Comparison of ENCODE assay signal across 16 cellular contexts in the genomic region with DNA sequence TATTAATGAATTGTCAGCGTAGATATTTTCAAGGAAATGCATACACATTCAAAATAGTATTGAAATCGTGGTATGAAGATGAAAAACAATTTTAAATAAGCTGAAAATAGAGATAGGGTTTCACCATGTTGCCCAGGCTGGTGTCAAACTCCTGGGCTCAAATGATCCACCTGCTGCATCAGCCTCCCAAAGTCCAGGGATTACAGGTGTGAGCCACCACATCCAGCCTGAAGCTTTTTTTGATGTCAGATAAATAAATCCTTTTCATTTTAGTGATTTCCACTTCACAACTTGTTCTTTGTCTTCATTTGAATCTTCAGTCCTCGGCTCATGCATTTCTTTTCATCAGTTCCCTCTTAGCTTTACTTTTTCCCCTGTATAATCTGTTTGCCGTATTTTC. TPM values are rescaled to one million over a fixed set of nuclear protein-coding genes. Genes with fewer than 3 reads are reported as not detected.
A peak's percentile ranks its signal among the peaks of the same experiment; 100 is the strongest.
DNase-seq lines count a peak whose midpoint lies in the region; ATAC-seq and TF ChIP-seq lines count a peak whose summit lies in the region.
"Had no signal": no experiment of that assay in that cellular context is flagged by ENCODE, and none has a peak within 500 bp of the region (broad histone marks: within the 10 kb centered on the region; RNA-seq: fewer than 3 reads in every experiment).

No MANE protein-coding gene starts in this region.

- H3K27ac Mint-ChIP-seq in activated naive CD4-positive, alpha-beta T cell treated with anti-CD3 and anti-CD28 coated beads, Interleukin-2, amount 50 U/mL, for 24 hours: no peak overlapping the region
- no peak overlapping the region for H3K27ac Mint-ChIP-seq in activated naive CD4-positive, alpha-beta T cell treated with anti-CD3 and anti-CD28 coated beads, Interleukin-2, amount 10 ng/mL, durations not matched to agents 7 days and 5 days
- no peak overlapping the region for H3K27ac Mint-ChIP-seq in activated CD8-positive, alpha-beta T cell treated with anti-CD3 and anti-CD28 coated beads for 36 hours
- H3K27ac Mint-ChIP-seq in memory B cell: peak overlapping the region; percentile 14

- no peak for TF ChIP-seq CTCF in activated CD8-positive, alpha-beta T cell treated with anti-CD3 and anti-CD28 coated beads for 36 hours (IDR thresholded peaks at IDR 0.05)
- TF ChIP-seq CTCF in upper lobe of right lung (IDR thresholded peaks at IDR 0.05): no peak

- H3K9me3 ChIP-seq in upper lobe of right lung: no peaks in the 10 kb centered on the region
- H3K9me3 ChIP-seq: heart left ventricle, MG63 had no signal

- H3K4me1 Mint-ChIP-seq in activated naive CD4-positive, alpha-beta T cell treated with anti-CD3 and anti-CD28 coated beads, Interleukin-2, amount 50 U/mL, for 24 hours: peaks cover 66% of the 10 kb centered on the region
- H3K4me1 Mint-ChIP-seq in activated naive CD4-positive, alpha-beta T cell treated with anti-CD3 and anti-CD28 coated beads, Interleukin-2, amount 10 ng/mL, durations not matched to agents 7 days and 5 days: peaks cover 55% of the 10 kb centered on the region
- H3K4me1 Mint-ChIP-seq in activated CD8-positive, alpha-beta T cell treated with anti-CD3 and anti-CD28 coated beads for 36 hours (ENCODE audit: low read depth): peaks cover 55% of the 10 kb centered on the region
- H3K4me1 Mint-ChIP-seq in memory B cell: peaks cover 33% of the 10 kb centered on the region

- peaks cover 43% of the 10 kb centered on the region for H3K4me1 ChIP-seq in upper lobe of right lung

- no peaks in the 10 kb centered on the region for H3K27me3 Mint-ChIP-seq in activated naive CD4-positive, alpha-beta T cell treated with anti-CD3 and anti-CD28 coated beads, Interleukin-2, amount 50 U/mL, for 24 hours
- H3K27me3 Mint-ChIP-seq in activated naive CD4-positive, alpha-beta T cell treated with anti-CD3 and anti-CD28 coated beads, Interleukin-2, amount 10 ng/mL, durations not matched to agents 7 days and 5 days: peaks cover under 1% of the 10 kb centered on the region
- H3K27me3 Mint-ChIP-seq in activated CD8-positive, alpha-beta T cell treated with anti-CD3 and anti-CD28 coated beads for 36 hours: no peaks in the 10 kb centered on the region
- no peaks in the 10 kb centered on the region for H3K27me3 Mint-ChIP-seq in memory B cell

- H3K36me3 Mint-ChIP-seq in activated naive CD4-positive, alpha-beta T cell treated with anti-CD3 and anti-CD28 coated beads, Interleukin-2, amount 50 U/mL, for 24 hours: peaks cover 4% of the 10 kb centered on the region
- H3K36me3 Mint-ChIP-seq in activated naive CD4-positive, alpha-beta T cell treated with anti-CD3 and anti-CD28 coated beads, Interleukin-2, amount 10 ng/mL, durations not matched to agents 7 days and 5 days: peaks cover 42% of the 10 kb centered on the region
- peaks cover 22% of the 10 kb centered on the region for H3K36me3 Mint-ChIP-seq in activated CD8-positive, alpha-beta T cell treated with anti-CD3 and anti-CD28 coated beads for 36 hours (ENCODE audit: low read depth)
- peaks cover 8% of the 10 kb centered on the region for H3K36me3 Mint-ChIP-seq in memory B cell

- peak overlapping the region; percentile 65 for H3K4me3 Mint-ChIP-seq in activated naive CD4-positive, alpha-beta T cell treated with anti-CD3 and anti-CD28 coated beads, Interleukin-2, amount 50 U/mL, for 24 hours
- H3K4me3 Mint-ChIP-seq in activated naive CD4-positive, alpha-beta T cell treated with anti-CD3 and anti-CD28 coated beads, Interleukin-2, amount 10 ng/mL, durations not matched to agents 7 days and 5 days: no peak overlapping the region
- peak overlapping the region; percentile 35 for H3K4me3 Mint-ChIP-seq in activated CD8-positive, alpha-beta T cell treated with anti-CD3 and anti-CD28 coated beads for 36 hours
- peak overlapping the region; percentile 41 for H3K4me3 Mint-ChIP-seq in memory B cell

- no peaks in the 10 kb centered on the region for H3K36me3 ChIP-seq in upper lobe of right lung

- H3K4me3 ChIP-seq in upper lobe of right lung: peak overlapping the region; percentile 91
- H3K4me3 ChIP-seq: MG63 had no signal

- no peaks in the 10 kb centered on the region for H3K27me3 ChIP-seq in upper lobe of right lung
- H3K27me3 ChIP-seq: heart left ventricle, MG63 had no signal

- no peak for DNase-seq in activated naive CD4-positive, alpha-beta T cell treated with anti-CD3 and anti-CD28 coated beads, Interleukin-2, amount 10 ng/mL, durations not matched to agents 7 days and 5 days
- DNase-seq in activated CD8-positive, alpha-beta T cell treated with anti-CD3 and anti-CD28 coated beads for 36 hours: no peak
- DNase-seq in memory B cell (ENCODE audit: low spot score in 2 of 2): no peak
- DNase-seq in upper lobe of right lung: no peak
- no peak for DNase-seq in NCI-H1436 (lab: John Stamatoyannopoulos, UW)
- DNase-seq: activated CD4-positive, alpha-beta T cell treated with anti-CD3 and anti-CD28 coated beads for 4 hours; effector CD8-positive, alpha-beta T cell; heart left ventricle; MG63; NCI-H510A treated with DMSO at 0.1 percent for 48 hours; Right ventricle myocardium superior; stimulated activated CD8-positive, alpha-beta memory T cell treated with anti-CD3 and anti-CD28 coated beads, Interleukin-4, amount 100 ng/mL, for 48 hours had no signal

- H3K27ac ChIP-seq in upper lobe of right lung: no peak overlapping the region
- H3K27ac ChIP-seq: heart left ventricle had no signal

- ATAC-seq in activated CD8-positive, alpha-beta T cell treated with anti-CD3 and anti-CD28 coated beads for 36 hours: no peak
- no peak for ATAC-seq in memory B cell (ENCODE audit: low read depth)
- no peak for ATAC-seq in upper lobe of right lung
- no peak for ATAC-seq in GM21515 (IDR thresholded peaks at IDR 0.05; ENCODE audit: unreplicated experiment)
- ATAC-seq in HG03442 (IDR thresholded peaks at IDR 0.05; ENCODE audit: unreplicated experiment): no peak
- ATAC-seq: HCT116, heart left ventricle had no signal

- CTCF ChIA-PET in activated naive CD4-positive, alpha-beta T cell treated with anti-CD3 and anti-CD28 coated beads, Interleukin-2, amount 10 ng/mL, durations not matched to agents 7 days and 5 days (lab: Charles Lee): interaction anchor here (1.3 kb wide), 2 partner anchors 98 to 180 kb away, joined by 3 to 4 read pairs; a partner anchor contains a TSS
- CTCF ChIA-PET in activated CD8-positive, alpha-beta T cell treated with anti-CD3 and anti-CD28 coated beads for 36 hours (lab: Charles Lee): interaction anchor here (1.2 to 4.6 kb wide), 4 partner anchors 11 to 98 kb away, joined by 4 to 36 read pairs (median 14); no protein-coding TSS in a partner anchor

- intact Hi-C loops in activated CD8-positive, alpha-beta T cell treated with anti-CD3 and anti-CD28 coated beads for 36 hours (cut with micrococcal nuclease): loop anchor here (5.0 kb wide), 1 partner anchor 33 kb away; no protein-coding TSS in a partner anchor
- intact Hi-C loops in upper lobe of right lung (cut with DNase I): no loop called here

- POLR2A ChIA-PET in activated CD8-positive, alpha-beta T cell treated with anti-CD3 and anti-CD28 coated beads for 36 hours (lab: Charles Lee): interaction anchor here (0.7 to 0.9 kb wide), 2 partner anchors 12 to 13 kb away, joined by 3 to 4 read pairs; no protein-coding TSS in a partner anchor

- H3K9me3 Mint-ChIP-seq in activated naive CD4-positive, alpha-beta T cell treated with anti-CD3 and anti-CD28 coated beads, Interleukin-2, amount 50 U/mL, for 24 hours: no peaks in the 10 kb centered on the region
- no peaks in the 10 kb centered on the region for H3K9me3 Mint-ChIP-seq in activated naive CD4-positive, alpha-beta T cell treated with anti-CD3 and anti-CD28 coated beads, Interleukin-2, amount 10 ng/mL, durations not matched to agents 7 days and 5 days
- H3K9me3 Mint-ChIP-seq in activated CD8-positive, alpha-beta T cell treated with anti-CD3 and anti-CD28 coated beads for 36 hours: no peaks in the 10 kb centered on the region
- H3K9me3 Mint-ChIP-seq in memory B cell: no peaks in the 10 kb centered on the region

RNA-seq across cellular contexts. Expression of a gene that starts 4.6 kb away (rescaled TPM):
- 10 to 100 TPM; 31.6 to 32.2 TPM for total RNA-seq in activated CD8-positive, alpha-beta T cell treated with anti-CD3 and anti-CD28 coated beads for 36 hours
- total RNA-seq in upper lobe of right lung: 51.4 TPM
